In the genomic region with DNA sequence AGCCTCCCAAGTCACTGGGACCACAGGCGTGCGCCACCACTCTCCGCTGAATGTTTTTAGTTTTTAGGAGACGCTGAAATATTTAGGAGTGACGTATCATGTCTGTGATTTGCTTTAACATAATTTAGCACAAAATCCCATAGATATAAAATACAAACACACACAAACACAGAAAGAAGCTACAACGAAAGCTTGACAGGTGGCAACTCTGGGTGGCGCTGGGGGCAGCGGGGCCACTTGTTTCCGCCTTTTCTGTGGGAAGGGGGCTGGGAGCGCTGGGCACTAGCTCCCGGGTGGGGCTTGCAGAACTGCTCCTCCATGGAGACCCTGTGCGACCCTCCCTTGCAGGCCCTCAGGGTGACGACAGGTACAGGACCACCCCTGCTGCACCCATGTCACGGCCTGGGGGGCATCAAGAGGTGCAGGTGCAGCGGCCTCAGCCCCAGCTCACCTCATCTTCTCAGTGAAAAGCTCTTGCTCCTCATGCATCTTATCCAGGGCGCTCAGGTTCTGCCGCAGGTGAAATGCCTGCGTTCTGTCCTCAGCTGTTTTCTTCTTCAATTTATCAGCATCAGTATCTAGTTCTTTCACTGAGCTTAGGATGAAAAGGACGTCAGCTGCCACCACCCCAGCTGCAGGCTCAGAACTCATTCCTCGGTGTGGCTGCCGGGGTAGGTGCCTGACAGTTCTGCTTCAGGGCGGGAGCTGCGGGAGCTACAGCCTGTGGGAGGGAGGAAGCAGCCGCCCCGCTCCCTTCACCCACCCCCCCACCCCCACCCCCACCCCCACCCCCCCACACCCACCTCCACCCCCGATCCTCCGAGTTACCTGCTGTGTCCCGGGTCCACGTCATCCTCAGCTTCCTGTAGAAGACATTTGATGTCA, we compare ENCODE assay signal across 1 cellular context.
A peak's percentile ranks its signal among the peaks of the same experiment; 100 is the strongest.
TF ChIP-seq lines count a peak whose summit lies in the region.

No MANE protein-coding gene starts in this region.

TF ChIP-seq in K562, 482 proteins besides CTCF, POLR2A, EP300 and RAD21:
- no peak for TF ChIP-seq PHF8 (IDR thresholded peaks at IDR 0.05; ENCODE audit: borderline replicate concordance, low read length)
- peak; percentile 58 for TF ChIP-seq PCBP1 (IDR thresholded peaks at IDR 0.05; ENCODE audit: low read depth, low read length, poor library complexity, severe bottlenecking)
- TF ChIP-seq, protein P1, sequence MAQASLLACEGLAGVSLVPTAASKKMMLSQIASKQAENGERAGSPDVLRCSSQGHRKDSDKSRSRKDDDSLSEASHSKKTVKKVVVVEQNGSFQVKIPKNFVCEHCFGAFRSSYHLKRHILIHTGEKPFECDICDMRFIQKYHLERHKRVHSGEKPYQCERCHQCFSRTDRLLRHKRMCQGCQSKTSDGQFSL (CRISPR knock-in tag; IDR thresholded peaks at IDR 0.05), result no peak
- TF ChIP-seq, protein P1 (tag; IDR thresholded peaks at IDR 0.05), result 0 out of 4 replicates have a peak, but pooled peaks of 1 of the 2 experiments have one; percentile 21
